8 cellular contexts compared by ENCODE assay signal in the genomic region with DNA sequence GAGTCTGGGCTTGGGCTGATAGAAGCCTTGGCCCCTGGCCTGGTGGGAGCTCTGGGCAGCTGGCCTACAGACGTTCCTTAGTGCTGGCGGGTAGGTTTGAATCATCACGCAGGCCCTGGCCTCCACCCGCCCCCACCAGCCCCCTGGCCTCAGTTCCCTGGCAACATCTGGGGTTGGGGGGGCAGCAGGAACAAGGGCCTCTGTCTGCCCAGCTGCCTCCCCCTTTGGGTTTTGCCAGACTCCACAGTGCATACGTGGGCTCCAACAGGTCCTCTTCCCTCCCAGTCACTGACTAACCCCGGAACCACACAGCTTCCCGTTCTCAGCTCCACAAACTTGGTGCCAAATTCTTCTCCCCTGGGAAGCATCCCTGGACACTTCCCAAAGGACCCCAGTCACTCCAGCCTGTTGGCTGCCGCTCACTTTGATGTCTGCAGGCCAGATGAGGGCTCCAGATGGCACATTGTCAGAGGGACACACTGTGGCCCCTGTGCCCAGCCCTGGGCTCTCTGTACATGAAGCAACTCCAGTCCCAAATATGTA. TPM values are rescaled to one million over a fixed set of nuclear protein-coding genes. Genes with fewer than 3 reads are reported as not detected.
DNase-seq lines count a peak whose midpoint lies in the region; ATAC-seq and TF ChIP-seq lines count a peak whose summit lies in the region.

No MANE protein-coding gene starts in this region.

- TF ChIP-seq POLR2A in esophagus muscularis mucosa (IDR thresholded peaks at IDR 0.05; ENCODE audit: low read depth): no peak

- intact Hi-C loops in esophagus muscularis mucosa (cut with DNase I): loop anchor here (1.0 to 5.0 kb wide), 2 partner anchors 102 to 307 kb away; no protein-coding TSS in a partner anchor

- peaks cover 29% of the 10 kb centered on the region for H3F3A ChIP-seq in neural progenitor cell (ENCODE audit: low read depth)

- H3K27ac Mint-ChIP-seq in CD4-positive, CD25-positive, alpha-beta regulatory T cell: peak overlapping the region; percentile 76 to 97 (median 76)
- H3K27ac Mint-ChIP-seq in neural progenitor cell: peak overlapping the region; percentile 89

- peaks cover 30% of the 10 kb centered on the region for H3K4me1 ChIP-seq in CD4-positive, CD25-positive, alpha-beta regulatory T cell (ENCODE audit: control insufficient read depth, insufficient read depth, low read length, poor library complexity, severe bottlenecking)
- H3K4me1 ChIP-seq in esophagus muscularis mucosa (peaks cover 21 to 41% (median 40%) of the 10 kb centered on the region in 4 donors), neural progenitor cell (peaks cover 50% of the 10 kb centered on the region)

- no peak for TF ChIP-seq EP300 in esophagus muscularis mucosa (IDR thresholded peaks at IDR 0.05)

- no peak overlapping the region for H3K9ac ChIP-seq in neural progenitor cell

- H3K9me3 ChIP-seq in CD4-positive, CD25-positive, alpha-beta regulatory T cell (ENCODE audit: control insufficient read depth in 2 of 2, low read length in 2 of 2): no peaks in the 10 kb centered on the region
- H3K9me3 ChIP-seq in esophagus muscularis mucosa (no peaks in the 10 kb centered on the region), neural progenitor cell (ENCODE audit: low read depth) (no peaks in the 10 kb centered on the region)

- H3K27me3 Mint-ChIP-seq in CD4-positive, CD25-positive, alpha-beta regulatory T cell: peaks cover 61% of the 10 kb centered on the region
- peaks cover 29% of the 10 kb centered on the region for H3K27me3 Mint-ChIP-seq in neural progenitor cell (ENCODE audit: insufficient read depth, low read depth)

- no peaks in the 10 kb centered on the region for H3K9me3 Mint-ChIP-seq in CD4-positive, CD25-positive, alpha-beta regulatory T cell
- H3K9me3 Mint-ChIP-seq in neural progenitor cell: peaks cover 2% of the 10 kb centered on the region

- H3K36me3 ChIP-seq in CD4-positive, CD25-positive, alpha-beta regulatory T cell (ENCODE audit: control insufficient read depth, insufficient read depth, low read length): no peaks in the 10 kb centered on the region
- no peaks in the 10 kb centered on the region for H3K36me3 ChIP-seq in esophagus muscularis mucosa
- H3K36me3 ChIP-seq in neural progenitor cell: no peaks in the 10 kb centered on the region

- H3K4me3 Mint-ChIP-seq in CD4-positive, CD25-positive, alpha-beta regulatory T cell: peak overlapping the region; percentile 79 to 91 (median 84)
- peak overlapping the region; percentile 97 for H3K4me3 Mint-ChIP-seq in neural progenitor cell

- peaks cover 37% of the 10 kb centered on the region for H4K20me1 ChIP-seq in neural progenitor cell (ENCODE audit: low read depth)

- 21% methylated on average over 7 of the region's 8 CpGs for WGBS in esophagus muscularis mucosa

- H3K4me3 ChIP-seq in CD4-positive, CD25-positive, alpha-beta regulatory T cell (ENCODE audit: low read depth, low read length): no peak overlapping the region
- H3K4me3 ChIP-seq in esophagus muscularis mucosa: peak overlapping the region in 2 of 4 donors; percentile 82 to 83
- H3K4me3 ChIP-seq in neural progenitor cell: no peak overlapping the region

- no peaks in the 10 kb centered on the region for H3K36me3 Mint-ChIP-seq in CD4-positive, CD25-positive, alpha-beta regulatory T cell
- peaks cover 5% of the 10 kb centered on the region for H3K36me3 Mint-ChIP-seq in neural progenitor cell

- peak in 1 of 3 donors; percentile 16 for DNase-seq in CD4-positive, CD25-positive, alpha-beta regulatory T cell
- peak; percentile 60 for DNase-seq in NCI-H226
- no peak for DNase-seq in esophagus muscularis mucosa (ENCODE audit: extremely low spot score)
- DNase-seq in neural progenitor cell (ENCODE audit: low spot score): peak; percentile 29
- DNase-seq in NCI-H146 (lab: John Stamatoyannopoulos, UW): no peak

- no peak for TF ChIP-seq CTCF in esophagus muscularis mucosa (IDR thresholded peaks at IDR 0.05)
- TF ChIP-seq CTCF in neural progenitor cell (IDR thresholded peaks at IDR 0.05): no peak

- H2AFZ ChIP-seq in neural progenitor cell (replicated peaks): no peak overlapping the region

- H3K27me3 ChIP-seq in CD4-positive, CD25-positive, alpha-beta regulatory T cell (ENCODE audit: control insufficient read depth, insufficient read depth, low read length): peaks cover 5% of the 10 kb centered on the region
- no peaks in the 10 kb centered on the region for H3K27me3 ChIP-seq in esophagus muscularis mucosa
- H3K27me3 ChIP-seq in neural progenitor cell: peaks cover 5% of the 10 kb centered on the region

- no peak for ATAC-seq in CD4-positive, CD25-positive, alpha-beta regulatory T cell (ENCODE audit: low read depth in 2 of 2)
- ATAC-seq in GM18868 (IDR thresholded peaks at IDR 0.05; ENCODE audit: unreplicated experiment) (no peak), GM21390 (IDR thresholded peaks at IDR 0.05; ENCODE audit: unreplicated experiment) (no peak), GM21515 (IDR thresholded peaks at IDR 0.05; ENCODE audit: unreplicated experiment) (no peak)

- H3K4me2 ChIP-seq in neural progenitor cell: peak overlapping the region; percentile 99

- H3K27ac ChIP-seq in CD4-positive, CD25-positive, alpha-beta regulatory T cell (ENCODE audit: insufficient read depth, low read length, poor library complexity, severe bottlenecking): no peak overlapping the region
- peak overlapping the region in 3 of 4 donors; percentile 97 to 99 (median 97) for H3K27ac ChIP-seq in esophagus muscularis mucosa (replicated peaks in 1 of 4)
- no peak overlapping the region for H3K27ac ChIP-seq in neural progenitor cell

- H3K79me2 ChIP-seq in neural progenitor cell (ENCODE audit: low read depth): peaks cover 39% of the 10 kb centered on the region

- peaks cover 0 to 17% (median 4%) of the 10 kb centered on the region in 4 donors for H3K4me1 Mint-ChIP-seq in CD4-positive, CD25-positive, alpha-beta regulatory T cell
- H3K4me1 Mint-ChIP-seq in neural progenitor cell: peaks cover 44% of the 10 kb centered on the region

RNA-seq across cellular contexts. Expression of a gene that starts 1.0 kb away (rescaled TPM):
- total RNA-seq in CD4-positive, CD25-positive, alpha-beta regulatory T cell: 0.22 TPM
- polyA plus RNA-seq in CD4-positive, CD25-positive, alpha-beta regulatory T cell: under 1 TPM in 2 of 4 donors, not detected in 2; 0.01 to 0.13 TPM
- 10 to 100 TPM; 39.2 to 58.5 (median 45.0) TPM for total RNA-seq in esophagus muscularis mucosa
- total RNA-seq in neural progenitor cell (ENCODE audit: low replicate concordance): 49.6 and 78.6 TPM in 2 replicates

Comparison
In these comparisons a context has a peak if more than half of its experiments do, and no peak if none do; other contexts are left out.
1. DNase-seq: peak in NCI-H226 (single experiment) and neural progenitor cell (single experiment); none in esophagus muscularis mucosa (single experiment) and NCI-H146 (single experiment).
2. H3K27ac ChIP-seq: peak in esophagus muscularis mucosa (3 of 4); none in CD4-positive, CD25-positive, alpha-beta regulatory T cell (single experiment) and neural progenitor cell (single experiment).
3. RNA of a gene that starts 1.0 kb away (total RNA-seq): 49.6 to 78.6 TPM in neural progenitor cell and 39.2 to 58.5 TPM in esophagus muscularis mucosa; 0.22 TPM in CD4-positive, CD25-positive, alpha-beta regulatory T cell (single experiment); every median in the first group is over 10 times any median in the second.